ENCODE assay signal across 1 cellular context in the genomic region with DNA sequence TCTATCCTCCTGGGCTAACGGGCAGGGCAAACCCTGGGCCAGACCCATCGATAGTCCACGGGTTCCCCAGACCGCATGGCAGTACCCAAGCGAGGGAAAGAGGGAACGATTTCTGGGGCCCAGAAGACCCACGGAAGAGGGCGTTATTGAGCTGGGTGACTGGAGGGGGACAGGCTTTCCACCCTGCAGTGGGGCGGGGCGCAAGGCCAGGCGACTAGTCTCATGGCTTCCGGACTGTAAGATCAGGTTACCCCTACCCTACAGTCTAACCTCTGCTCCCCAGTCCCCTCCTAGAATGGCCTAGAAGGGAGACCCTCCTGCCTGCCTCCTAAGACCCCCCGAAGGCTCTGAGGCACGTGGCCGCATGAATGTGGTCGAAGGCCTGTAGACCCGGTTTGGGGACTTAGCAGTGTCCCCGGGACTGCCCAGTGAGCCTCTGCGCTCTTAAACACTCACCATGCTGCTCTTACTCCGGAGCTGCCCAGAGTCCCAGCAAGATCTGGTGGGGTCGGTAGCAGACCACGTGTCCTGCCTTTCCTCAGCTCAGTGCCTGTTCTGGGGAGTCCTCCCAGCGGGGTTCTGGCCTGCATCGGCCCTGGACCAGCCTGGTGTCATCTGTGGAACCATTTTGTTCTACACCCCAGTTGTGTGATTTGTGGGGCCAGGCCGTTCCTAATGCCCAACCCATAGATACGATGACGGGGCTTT.
TF ChIP-seq lines count a peak whose summit lies in the region.

No MANE protein-coding gene starts in this region.

TF ChIP-seq in K562, 482 proteins besides CTCF, POLR2A, EP300 and RAD21 (continued from another document and continues in another):
- TF ChIP-seq NR3C1 (CRISPR knock-in tag; IDR thresholded peaks at IDR 0.05) (no peak), KDM5B (IDR thresholded peaks at IDR 0.05; ENCODE audit: insufficient replicate concordance, low read depth, low read length) (peak; percentile 47), ZNF253 (CRISPR knock-in tag; conservative IDR thresholded peaks at IDR 0.05) (no peak), NR4A1 (CRISPR knock-in tag; IDR thresholded peaks at IDR 0.05) (no peak), NR4A1 (tag; IDR thresholded peaks at IDR 0.05) (peak; percentile 79; the same call in 1 of the 2 replicates), TEAD1 (CRISPR knock-in tag; IDR thresholded peaks at IDR 0.05) (0 out of 4 replicates have a peak, but pooled peaks of 1 of the 2 experiments have one; percentile 25), ELF1 (tag; IDR thresholded peaks at IDR 0.05) (peak; percentile 13; the same call in 1 of the 2 replicates), BHLHE40 (IDR thresholded peaks at IDR 0.05; ENCODE audit: low read length) (no peak), ZNF316 (IDR thresholded peaks at IDR 0.05) (no peak), CTBP1 (IDR thresholded peaks at IDR 0.05; ENCODE audit: borderline replicate concordance) (no peak), RFX7 (CRISPR knock-in tag; IDR thresholded peaks at IDR 0.05) (no peak), TFAM (CRISPR knock-in tag; conservative IDR thresholded peaks at IDR 0.05) (no peak), ZNF436 (CRISPR knock-in tag; IDR thresholded peaks at IDR 0.05) (no peak), NFE2 (IDR thresholded peaks at IDR 0.05; ENCODE audit: low read depth) (no peak), DNMT1 (IDR thresholded peaks at IDR 0.05) (no peak), NELFE (IDR thresholded peaks at IDR 0.05; ENCODE audit: insufficient read depth, insufficient read length) (no peak), CCAR2 (IDR thresholded peaks at IDR 0.05; ENCODE audit: low read depth, low read length) (no peak), TRIM28 (IDR thresholded peaks at IDR 0.05) (no peak), PML (IDR thresholded peaks at IDR 0.05; ENCODE audit: low read length) (no peak), NFRKB (IDR thresholded peaks at IDR 0.05; ENCODE audit: low read depth) (peak; percentile 58; the same call in 1 of the 2 replicates), PCBP2 (IDR thresholded peaks at IDR 0.05; ENCODE audit: low read depth, low read length, poor library complexity, severe bottlenecking) (no peak), ZNF239 (CRISPR knock-in tag; IDR thresholded peaks at IDR 0.05) (no peak; the same call in 1 of the 2 replicates), ZNF589 (CRISPR knock-in tag; IDR thresholded peaks at IDR 0.05; ENCODE audit: low read depth) (peak; percentile 50; the same call in 1 of the 2 replicates), NUFIP1 (IDR thresholded peaks at IDR 0.05; ENCODE audit: partially characterized antibody) (no peak), ZNF561 (CRISPR knock-in tag; conservative IDR thresholded peaks at IDR 0.05) (no peak), ZNF24 (IDR thresholded peaks at IDR 0.05) (no peak), ZNF165 (CRISPR knock-in tag; IDR thresholded peaks at IDR 0.05; ENCODE audit: borderline replicate concordance) (peak; percentile 58; the same call in 1 of the 2 replicates), LEF1 (IDR thresholded peaks at IDR 0.05) (no peak), STAT5A (IDR thresholded peaks at IDR 0.05; ENCODE audit: borderline replicate concordance, low read length) (no peak), MAZ (CRISPR knock-in tag; conservative IDR thresholded peaks at IDR 0.05 in 1 of 2, IDR thresholded peaks at IDR 0.05 in 1 of 2) (peak in 1 of 2 experiments; percentile 22; a peak in 1 of 4 replicates)
- TF ChIP-seq, protein P1, sequence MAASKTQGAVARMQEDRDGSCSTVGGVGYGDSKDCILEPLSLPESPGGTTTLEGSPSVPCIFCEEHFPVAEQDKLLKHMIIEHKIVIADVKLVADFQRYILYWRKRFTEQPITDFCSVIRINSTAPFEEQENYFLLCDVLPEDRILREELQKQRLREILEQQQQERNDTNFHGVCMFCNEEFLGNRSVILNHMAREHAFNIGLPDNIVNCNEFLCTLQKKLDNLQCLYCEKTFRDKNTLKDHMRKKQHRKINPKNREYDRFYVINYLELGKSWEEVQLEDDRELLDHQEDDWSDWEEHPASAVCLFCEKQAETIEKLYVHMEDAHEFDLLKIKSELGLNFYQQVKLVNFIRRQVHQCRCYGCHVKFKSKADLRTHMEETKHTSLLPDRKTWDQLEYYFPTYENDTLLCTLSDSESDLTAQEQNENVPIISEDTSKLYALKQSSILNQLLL (CRISPR knock-in tag; IDR thresholded peaks at IDR 0.05; ENCODE audit: borderline replicate concordance) = no peak
- TF ChIP-seq, protein P2, sequence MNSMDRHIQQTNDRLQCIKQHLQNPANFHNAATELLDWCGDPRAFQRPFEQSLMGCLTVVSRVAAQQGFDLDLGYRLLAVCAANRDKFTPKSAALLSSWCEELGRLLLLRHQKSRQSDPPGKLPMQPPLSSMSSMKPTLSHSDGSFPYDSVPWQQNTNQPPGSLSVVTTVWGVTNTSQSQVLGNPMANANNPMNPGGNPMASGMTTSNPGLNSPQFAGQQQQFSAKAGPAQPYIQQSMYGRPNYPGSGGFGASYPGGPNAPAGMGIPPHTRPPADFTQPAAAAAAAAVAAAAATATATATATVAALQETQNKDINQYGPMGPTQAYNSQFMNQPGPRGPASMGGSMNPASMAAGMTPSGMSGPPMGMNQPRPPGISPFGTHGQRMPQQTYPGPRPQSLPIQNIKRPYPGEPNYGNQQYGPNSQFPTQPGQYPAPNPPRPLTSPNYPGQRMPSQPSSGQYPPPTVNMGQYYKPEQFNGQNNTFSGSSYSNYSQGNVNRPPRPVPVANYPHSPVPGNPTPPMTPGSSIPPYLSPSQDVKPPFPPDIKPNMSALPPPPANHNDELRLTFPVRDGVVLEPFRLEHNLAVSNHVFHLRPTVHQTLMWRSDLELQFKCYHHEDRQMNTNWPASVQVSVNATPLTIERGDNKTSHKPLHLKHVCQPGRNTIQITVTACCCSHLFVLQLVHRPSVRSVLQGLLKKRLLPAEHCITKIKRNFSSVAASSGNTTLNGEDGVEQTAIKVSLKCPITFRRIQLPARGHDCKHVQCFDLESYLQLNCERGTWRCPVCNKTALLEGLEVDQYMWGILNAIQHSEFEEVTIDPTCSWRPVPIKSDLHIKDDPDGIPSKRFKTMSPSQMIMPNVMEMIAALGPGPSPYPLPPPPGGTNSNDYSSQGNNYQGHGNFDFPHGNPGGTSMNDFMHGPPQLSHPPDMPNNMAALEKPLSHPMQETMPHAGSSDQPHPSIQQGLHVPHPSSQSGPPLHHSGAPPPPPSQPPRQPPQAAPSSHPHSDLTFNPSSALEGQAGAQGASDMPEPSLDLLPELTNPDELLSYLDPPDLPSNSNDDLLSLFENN (IDR thresholded peaks at IDR 0.05; ENCODE audit: low read depth in 2 of 2, low read length in 2 of 2) = no peak
- TF ChIP-seq, protein P3, sequence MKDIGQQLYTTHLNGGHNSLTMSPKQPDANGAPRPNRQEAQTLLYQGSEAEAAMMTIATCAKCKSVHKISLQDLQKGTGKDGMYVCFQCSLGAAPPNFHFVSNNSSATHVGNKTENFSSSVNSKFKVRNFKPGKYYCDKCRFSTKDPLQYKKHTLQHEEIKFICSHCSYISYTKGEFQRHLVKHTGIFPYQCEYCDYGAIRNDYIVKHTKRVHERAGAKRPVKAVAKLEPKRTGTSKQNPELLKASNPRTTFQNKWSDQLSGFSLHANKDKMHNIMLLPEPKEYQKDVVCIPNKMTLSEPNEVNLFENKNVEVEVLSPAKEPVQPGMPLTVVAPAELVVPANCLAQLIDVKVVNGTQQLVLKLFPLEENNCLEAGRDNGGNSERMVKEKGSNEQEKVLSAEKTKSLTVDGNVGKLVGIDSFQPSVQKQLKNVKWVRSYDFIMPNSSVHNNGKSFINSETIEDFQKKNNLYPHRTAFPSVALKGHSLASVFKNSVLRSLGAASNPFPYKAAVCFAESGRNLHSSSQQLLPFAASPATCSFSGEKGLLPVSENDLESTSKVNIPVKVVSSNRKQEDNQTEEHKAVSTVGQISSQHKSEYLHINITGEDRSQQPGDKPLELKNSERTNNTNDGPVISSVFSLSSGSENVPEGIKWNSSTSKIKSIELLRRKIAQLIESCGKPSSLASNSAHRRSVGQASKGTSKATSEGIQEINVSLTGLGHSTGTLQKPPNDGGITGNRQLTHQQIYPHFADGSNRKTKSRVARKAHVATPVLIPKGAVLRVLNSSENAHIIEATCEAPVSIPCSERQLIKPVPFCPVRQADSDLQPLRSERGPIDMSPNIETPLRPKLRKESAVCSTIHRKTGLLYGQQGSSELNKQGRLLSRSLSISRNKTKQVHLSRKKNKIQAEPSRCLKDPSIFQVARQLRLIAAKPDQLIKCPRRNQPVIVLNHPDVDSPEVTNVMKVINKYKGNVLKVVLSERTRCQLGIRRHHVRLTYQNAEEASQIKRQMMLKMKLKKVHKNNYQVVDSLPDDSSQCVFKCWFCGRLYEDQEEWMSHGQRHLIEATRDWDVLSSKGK (CRISPR knock-in tag; IDR thresholded peaks at IDR 0.05) = no peak
- TF ChIP-seq, protein P4, sequence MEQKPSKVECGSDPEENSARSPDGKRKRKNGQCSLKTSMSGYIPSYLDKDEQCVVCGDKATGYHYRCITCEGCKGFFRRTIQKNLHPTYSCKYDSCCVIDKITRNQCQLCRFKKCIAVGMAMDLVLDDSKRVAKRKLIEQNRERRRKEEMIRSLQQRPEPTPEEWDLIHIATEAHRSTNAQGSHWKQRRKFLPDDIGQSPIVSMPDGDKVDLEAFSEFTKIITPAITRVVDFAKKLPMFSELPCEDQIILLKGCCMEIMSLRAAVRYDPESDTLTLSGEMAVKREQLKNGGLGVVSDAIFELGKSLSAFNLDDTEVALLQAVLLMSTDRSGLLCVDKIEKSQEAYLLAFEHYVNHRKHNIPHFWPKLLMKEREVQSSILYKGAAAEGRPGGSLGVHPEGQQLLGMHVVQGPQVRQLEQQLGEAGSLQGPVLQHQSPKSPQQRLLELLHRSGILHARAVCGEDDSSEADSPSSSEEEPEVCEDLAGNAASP (IDR thresholded peaks at IDR 0.05) = no peak
- TF ChIP-seq, protein P5, sequence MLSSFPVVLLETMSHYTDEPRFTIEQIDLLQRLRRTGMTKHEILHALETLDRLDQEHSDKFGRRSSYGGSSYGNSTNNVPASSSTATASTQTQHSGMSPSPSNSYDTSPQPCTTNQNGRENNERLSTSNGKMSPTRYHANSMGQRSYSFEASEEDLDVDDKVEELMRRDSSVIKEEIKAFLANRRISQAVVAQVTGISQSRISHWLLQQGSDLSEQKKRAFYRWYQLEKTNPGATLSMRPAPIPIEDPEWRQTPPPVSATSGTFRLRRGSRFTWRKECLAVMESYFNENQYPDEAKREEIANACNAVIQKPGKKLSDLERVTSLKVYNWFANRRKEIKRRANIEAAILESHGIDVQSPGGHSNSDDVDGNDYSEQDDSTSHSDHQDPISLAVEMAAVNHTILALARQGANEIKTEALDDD (IDR thresholded peaks at IDR 0.05) = peak; percentile 92
- TF ChIP-seq, protein P6, sequence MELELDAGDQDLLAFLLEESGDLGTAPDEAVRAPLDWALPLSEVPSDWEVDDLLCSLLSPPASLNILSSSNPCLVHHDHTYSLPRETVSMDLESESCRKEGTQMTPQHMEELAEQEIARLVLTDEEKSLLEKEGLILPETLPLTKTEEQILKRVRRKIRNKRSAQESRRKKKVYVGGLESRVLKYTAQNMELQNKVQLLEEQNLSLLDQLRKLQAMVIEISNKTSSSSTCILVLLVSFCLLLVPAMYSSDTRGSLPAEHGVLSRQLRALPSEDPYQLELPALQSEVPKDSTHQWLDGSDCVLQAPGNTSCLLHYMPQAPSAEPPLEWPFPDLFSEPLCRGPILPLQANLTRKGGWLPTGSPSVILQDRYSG (tag; conservative IDR thresholded peaks at IDR 0.05; ENCODE audit: low read depth) = peak; percentile 77
- TF ChIP-seq, protein P7, sequence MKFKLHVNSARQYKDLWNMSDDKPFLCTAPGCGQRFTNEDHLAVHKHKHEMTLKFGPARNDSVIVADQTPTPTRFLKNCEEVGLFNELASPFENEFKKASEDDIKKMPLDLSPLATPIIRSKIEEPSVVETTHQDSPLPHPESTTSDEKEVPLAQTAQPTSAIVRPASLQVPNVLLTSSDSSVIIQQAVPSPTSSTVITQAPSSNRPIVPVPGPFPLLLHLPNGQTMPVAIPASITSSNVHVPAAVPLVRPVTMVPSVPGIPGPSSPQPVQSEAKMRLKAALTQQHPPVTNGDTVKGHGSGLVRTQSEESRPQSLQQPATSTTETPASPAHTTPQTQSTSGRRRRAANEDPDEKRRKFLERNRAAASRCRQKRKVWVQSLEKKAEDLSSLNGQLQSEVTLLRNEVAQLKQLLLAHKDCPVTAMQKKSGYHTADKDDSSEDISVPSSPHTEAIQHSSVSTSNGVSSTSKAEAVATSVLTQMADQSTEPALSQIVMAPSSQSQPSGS (CRISPR knock-in tag; IDR thresholded peaks at IDR 0.05) = no peak
- TF ChIP-seq, protein P8, sequence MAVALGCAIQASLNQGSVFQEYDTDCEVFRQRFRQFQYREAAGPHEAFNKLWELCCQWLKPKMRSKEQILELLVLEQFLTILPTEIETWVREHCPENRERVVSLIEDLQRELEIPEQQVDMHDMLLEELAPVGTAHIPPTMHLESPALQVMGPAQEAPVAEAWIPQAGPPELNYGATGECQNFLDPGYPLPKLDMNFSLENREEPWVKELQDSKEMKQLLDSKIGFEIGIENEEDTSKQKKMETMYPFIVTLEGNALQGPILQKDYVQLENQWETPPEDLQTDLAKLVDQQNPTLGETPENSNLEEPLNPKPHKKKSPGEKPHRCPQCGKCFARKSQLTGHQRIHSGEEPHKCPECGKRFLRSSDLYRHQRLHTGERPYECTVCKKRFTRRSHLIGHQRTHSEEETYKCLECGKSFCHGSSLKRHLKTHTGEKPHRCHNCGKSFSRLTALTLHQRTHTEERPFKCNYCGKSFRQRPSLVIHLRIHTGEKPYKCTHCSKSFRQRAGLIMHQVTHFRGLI (CRISPR knock-in tag; IDR thresholded peaks at IDR 0.05) = 0 out of 2 replicates have a peak, but pooled peaks have one; percentile 8
- TF ChIP-seq, protein P9, sequence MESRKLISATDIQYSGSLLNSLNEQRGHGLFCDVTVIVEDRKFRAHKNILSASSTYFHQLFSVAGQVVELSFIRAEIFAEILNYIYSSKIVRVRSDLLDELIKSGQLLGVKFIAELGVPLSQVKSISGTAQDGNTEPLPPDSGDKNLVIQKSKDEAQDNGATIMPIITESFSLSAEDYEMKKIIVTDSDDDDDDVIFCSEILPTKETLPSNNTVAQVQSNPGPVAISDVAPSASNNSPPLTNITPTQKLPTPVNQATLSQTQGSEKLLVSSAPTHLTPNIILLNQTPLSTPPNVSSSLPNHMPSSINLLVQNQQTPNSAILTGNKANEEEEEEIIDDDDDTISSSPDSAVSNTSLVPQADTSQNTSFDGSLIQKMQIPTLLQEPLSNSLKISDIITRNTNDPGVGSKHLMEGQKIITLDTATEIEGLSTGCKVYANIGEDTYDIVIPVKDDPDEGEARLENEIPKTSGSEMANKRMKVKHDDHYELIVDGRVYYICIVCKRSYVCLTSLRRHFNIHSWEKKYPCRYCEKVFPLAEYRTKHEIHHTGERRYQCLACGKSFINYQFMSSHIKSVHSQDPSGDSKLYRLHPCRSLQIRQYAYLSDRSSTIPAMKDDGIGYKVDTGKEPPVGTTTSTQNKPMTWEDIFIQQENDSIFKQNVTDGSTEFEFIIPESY (CRISPR knock-in tag; IDR thresholded peaks at IDR 0.05) = no peak
- TF ChIP-seq, protein P10, sequence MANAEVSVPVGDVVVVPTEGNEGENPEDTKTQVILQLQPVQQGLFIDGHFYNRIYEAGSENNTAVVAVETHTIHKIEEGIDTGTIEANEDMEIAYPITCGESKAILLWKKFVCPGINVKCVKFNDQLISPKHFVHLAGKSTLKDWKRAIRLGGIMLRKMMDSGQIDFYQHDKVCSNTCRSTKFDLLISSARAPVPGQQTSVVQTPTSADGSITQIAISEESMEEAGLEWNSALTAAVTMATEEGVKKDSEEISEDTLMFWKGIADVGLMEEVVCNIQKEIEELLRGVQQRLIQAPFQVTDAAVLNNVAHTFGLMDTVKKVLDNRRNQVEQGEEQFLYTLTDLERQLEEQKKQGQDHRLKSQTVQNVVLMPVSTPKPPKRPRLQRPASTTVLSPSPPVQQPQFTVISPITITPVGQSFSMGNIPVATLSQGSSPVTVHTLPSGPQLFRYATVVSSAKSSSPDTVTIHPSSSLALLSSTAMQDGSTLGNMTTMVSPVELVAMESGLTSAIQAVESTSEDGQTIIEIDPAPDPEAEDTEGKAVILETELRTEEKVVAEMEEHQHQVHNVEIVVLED (CRISPR knock-in tag; IDR thresholded peaks at IDR 0.05) = no peak
